In genomic region chr14:23285530-23286019, GRCh38 we compare ENCODE assay signal across 8 cellular contexts. TPM values are rescaled to one million over a fixed set of nuclear protein-coding genes. Genes with fewer than 3 reads are reported as not detected.
DNase-seq lines count a peak whose midpoint lies in the region; ATAC-seq, FAIRE-seq and TF ChIP-seq lines count a peak whose summit lies in the region.

No MANE protein-coding gene starts in this region.

- H3K4me1 Mint-ChIP-seq in activated T-cell treated with anti-CD3 and anti-CD28 coated beads, Interleukin-2, amount 50 U/mL, for 72 hours (ENCODE audit: low read depth): peaks cover 26% of the 10 kb centered on the region

- TF ChIP-seq CTCF in AG10803 (conservative IDR thresholded peaks at IDR 0.05; ENCODE audit: low read length) (no peak), sigmoid colon (IDR thresholded peaks at IDR 0.05) (no peak)

- H3K4me3 Mint-ChIP-seq in activated T-cell treated with anti-CD3 and anti-CD28 coated beads, Interleukin-2, amount 50 U/mL, for 72 hours: peak overlapping the region; percentile 94 to 97

- DNase-seq in AG10803 (ENCODE audit: low read depth): no peak
- no peak for DNase-seq in activated T-cell treated with anti-CD3 and anti-CD28 coated beads, Interleukin-2, amount 50 U/mL, for 72 hours
- DNase-seq in left cardiac atrium: no peak
- no peak for DNase-seq in sigmoid colon
- no peak for DNase-seq in effector CD4-positive, alpha-beta T cell
- no peak for DNase-seq in urothelium cell line (ENCODE audit: low spot score)

- peaks cover 2% of the 10 kb centered on the region in 2 donors for H3K36me3 Mint-ChIP-seq in activated T-cell treated with anti-CD3 and anti-CD28 coated beads, Interleukin-2, amount 50 U/mL, for 72 hours (ENCODE audit: insufficient read depth in 2 of 2)

- intact Hi-C loops in left cardiac atrium (cut with DNase I) (no loop called here), sigmoid colon (cut with DNase I) (loop anchor here (1.0 to 2.0 kb wide), 2 partner anchors 10 to 15 kb away; no protein-coding TSS in a partner anchor)

- H3K27ac Mint-ChIP-seq in activated T-cell treated with anti-CD3 and anti-CD28 coated beads, Interleukin-2, amount 50 U/mL, for 72 hours: peak overlapping the region; percentile 94

- 0% methylated on average over 22 of the region's 22 CpGs for WGBS in sigmoid colon, 2 donors

- H3K4me3 ChIP-seq in AG10803 (ENCODE audit: low read length): peak overlapping the region; percentile 85
- peak overlapping the region; percentile 73 to 99 (median 78) for H3K4me3 ChIP-seq in sigmoid colon

- ATAC-seq in GM19324 (IDR thresholded peaks at IDR 0.05; ENCODE audit: low FRiP score, unreplicated experiment) (peak; percentile 27), HG03354 (IDR thresholded peaks at IDR 0.05; ENCODE audit: poor library complexity, severe bottlenecking, unreplicated experiment) (peak; percentile 29), left cardiac atrium (peak; percentile 16 to 61)
- ATAC-seq in activated T-cell treated with anti-CD3 and anti-CD28 coated beads, Interleukin-2, amount 50 U/mL, for 72 hours (replicated peaks in 1 of 2): peak; percentile 37

- peak in 1 of 2 donors; percentile 54 for TF ChIP-seq POLR2A in sigmoid colon (IDR thresholded peaks at IDR 0.05)

- TF ChIP-seq EP300 in sigmoid colon (IDR thresholded peaks at IDR 0.05): no peak

- H3K27ac ChIP-seq in sigmoid colon: peak overlapping the region; percentile 91 to 100 (median 96)

- no peaks in the 10 kb centered on the region for H3K36me3 ChIP-seq in sigmoid colon

- H3K27me3 Mint-ChIP-seq in activated T-cell treated with anti-CD3 and anti-CD28 coated beads, Interleukin-2, amount 50 U/mL, for 72 hours (ENCODE audit: low read depth): no peaks in the 10 kb centered on the region

- H3K4me1 ChIP-seq in sigmoid colon: peaks cover 0 to 25% (median 20%) of the 10 kb centered on the region in 4 donors

- H3K9me3 ChIP-seq in sigmoid colon: no peaks in the 10 kb centered on the region

- FAIRE-seq in urothelium cell line (lab: Jason Lieb, UNC): no peak

- no peaks in the 10 kb centered on the region for H3K9me3 Mint-ChIP-seq in activated T-cell treated with anti-CD3 and anti-CD28 coated beads, Interleukin-2, amount 50 U/mL, for 72 hours

- no peaks in the 10 kb centered on the region for H3K27me3 ChIP-seq in sigmoid colon

RNA-seq across cellular contexts. Expression of gene HOMEZ, which starts 0.4 kb away (rescaled TPM):
- 10 to 100 TPM; 11.8 to 12.6 TPM for total RNA-seq in activated T-cell treated with anti-CD3 and anti-CD28 coated beads, Interleukin-2, amount 50 U/mL, for 72 hours
- 1 to 10 TPM; 8.3 to 8.5 TPM for total RNA-seq in left cardiac atrium
- 10 to 100 TPM in 1 of 4 donors, 1 to 10 TPM in 3; 5.4 to 10.5 (median 6.1) TPM for total RNA-seq in sigmoid colon
- polyA plus RNA-seq in sigmoid colon: 10 to 100 TPM in 1 of 3 donors, 1 to 10 TPM in 2; 6.0 to 12.0 (median 6.5) TPM

RNA-seq across cellular contexts. Expression of gene PPP1R3E, which starts 17.1 kb away (rescaled TPM):
- total RNA-seq in activated T-cell treated with anti-CD3 and anti-CD28 coated beads, Interleukin-2, amount 50 U/mL, for 72 hours: 10 to 100 TPM; 30.2 to 37.4 TPM
- total RNA-seq in left cardiac atrium (1 to 10 TPM; 8.0 to 8.3 TPM), sigmoid colon (10 to 100 TPM in 1 of 4 donors, 1 to 10 TPM in 3; 4.5 to 10.7 (median 8.9) TPM)
- polyA plus RNA-seq in sigmoid colon: 10 to 100 TPM in 1 of 3 donors, 1 to 10 TPM in 2; 2.5 to 12.9 (median 3.6) TPM

RNA-seq across cellular contexts. Expression of gene BCL2L2, which starts 21.1 kb away (rescaled TPM):
- total RNA-seq in activated T-cell treated with anti-CD3 and anti-CD28 coated beads, Interleukin-2, amount 50 U/mL, for 72 hours: 1 to 10 TPM; 2.7 to 3.2 TPM
- 10 to 100 TPM; 46.7 to 47.7 TPM for total RNA-seq in left cardiac atrium
- total RNA-seq in sigmoid colon: 100 to 1,000 TPM in 2 of 4 donors, 10 to 100 TPM in 2; 75.9 to 118 (median 101) TPM
- polyA plus RNA-seq in sigmoid colon: 10 to 100 TPM; 57.0 to 63.3 (median 61.9) TPM

RNA-seq across cellular contexts. Expression of gene PABPN1, which starts 35.7 kb away (rescaled TPM):
- 100 to 1,000 TPM; 188 to 189 TPM for total RNA-seq in activated T-cell treated with anti-CD3 and anti-CD28 coated beads, Interleukin-2, amount 50 U/mL, for 72 hours
- 10 to 100 TPM; 74.4 to 94.1 TPM for total RNA-seq in left cardiac atrium
- total RNA-seq in sigmoid colon: 10 to 100 TPM; 38.3 to 71.5 (median 48.3) TPM
- polyA plus RNA-seq in sigmoid colon: 100 to 1,000 TPM in 1 of 3 donors, 10 to 100 TPM in 2; 69.1 to 137 (median 76.3) TPM

RNA-seq across cellular contexts. Expression of gene RNF212B, which starts 47.8 kb away (rescaled TPM):
- total RNA-seq in activated T-cell treated with anti-CD3 and anti-CD28 coated beads, Interleukin-2, amount 50 U/mL, for 72 hours: not detected
- total RNA-seq in left cardiac atrium: not detected
- total RNA-seq in sigmoid colon: not detected
- polyA plus RNA-seq in sigmoid colon: not detected

Comparison
In these comparisons a context has a peak if more than half of its experiments do, and no peak if none do; other contexts are left out.
1. RNA of gene BCL2L2, which starts 21.1 kb away (total RNA-seq): 75.9 to 118 TPM in sigmoid colon and 46.7 to 47.7 TPM in left cardiac atrium; 2.7 to 3.2 TPM in activated T-cell treated with anti-CD3 and anti-CD28 coated beads, Interleukin-2, amount 50 U/mL, for 72 hours; every median in the first group is over 10 times any median in the second.
2. Peak in every context shown above with its lines, with median percentiles within 50 percentile points of each other: ATAC-seq.